ENCODE assay signal across 21 cellular contexts in the genomic region with DNA sequence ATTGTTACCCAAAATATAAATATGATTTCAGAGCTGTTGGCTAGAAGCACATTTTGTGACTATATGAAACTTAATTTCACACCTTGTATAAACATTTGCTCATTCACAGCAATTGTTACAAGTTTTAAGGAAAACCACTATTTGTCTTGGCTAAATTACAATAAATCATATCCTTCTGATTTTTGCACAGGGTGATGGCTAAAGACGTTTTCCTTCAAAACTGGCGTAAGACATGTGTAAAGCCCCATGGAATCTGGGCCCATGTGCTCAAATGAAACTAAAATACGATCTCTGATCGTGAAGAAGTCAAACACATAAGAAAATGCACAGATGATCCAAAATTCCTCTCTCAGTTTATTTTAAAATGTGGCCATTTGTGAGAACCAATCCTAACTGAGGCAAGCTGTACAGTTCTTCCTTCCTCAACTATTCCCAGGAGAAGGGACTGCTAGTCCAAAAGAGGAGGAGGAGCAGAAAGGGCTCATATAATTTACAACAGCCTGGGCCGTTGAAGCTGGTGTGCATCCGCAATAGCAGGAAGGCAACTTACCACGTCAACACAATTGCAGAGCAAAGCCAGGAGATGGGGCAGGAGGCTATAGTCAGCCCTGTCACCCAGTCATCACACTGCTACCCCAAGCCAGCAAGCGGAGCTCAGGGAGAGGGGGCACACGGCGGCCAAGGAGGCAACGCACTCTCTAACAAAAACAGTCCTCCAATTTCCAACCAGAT.
A peak's percentile ranks its signal among the peaks of the same experiment; 100 is the strongest.
DNase-seq lines count a peak whose midpoint lies in the region; ATAC-seq and TF ChIP-seq lines count a peak whose summit lies in the region.
"Had no signal": no experiment of that assay in that cellular context is flagged by ENCODE, and none has a peak within 500 bp of the region (broad histone marks: within the 10 kb centered on the region; RNA-seq: fewer than 3 reads in every experiment).

No MANE protein-coding gene starts in this region.

- ATAC-seq in HG02588 (IDR thresholded peaks at IDR 0.05; ENCODE audit: unreplicated experiment) = no peak
- ATAC-seq: activated CD4-positive, alpha-beta T cell treated with anti-CD3 and anti-CD28 coated beads for 36 hours; naive thymus-derived CD4-positive, alpha-beta T cell; stimulated activated naive B cell treated with anti-CD40 and anti-IgM and Interleukin-4, amounts not matched to agents 10 μg/mL and 1 μg/mL and 100 μg/mL, for 72 hours had no signal

- H3K18ac ChIP-seq in trophoblast cell (ENCODE audit: low read length) = peak overlapping the region; percentile 45

- H2BK12ac ChIP-seq in trophoblast cell (ENCODE audit: low read length) = peak overlapping the region; percentile 44

- TF ChIP-seq CTCF in NB4 (IDR thresholded peaks at IDR 0.05; ENCODE audit: low read depth, low read length) (no peak), chondrocyte (IDR thresholded peaks at IDR 0.05) (no peak), glutamatergic neuron (IDR thresholded peaks at IDR 0.05; ENCODE audit: partially characterized antibody, unreplicated experiment) (no peak)

- DNase-seq in NB4 (ENCODE audit: low read depth) = peak; percentile 11
- no peak for DNase-seq in chondrocyte (ENCODE audit: low spot score)
- DNase-seq in glutamatergic neuron = no peak
- DNase-seq in trophoblast cell = no peak
- no peak for DNase-seq in activated CD4-positive, alpha-beta T cell treated with anti-CD3 and anti-CD28 coated beads, Interleukin-2, amount 50 U/mL, for 1 hour
- DNase-seq in activated T-cell treated with anti-CD3 and anti-CD28 coated beads for 4 hours = no peak
- DNase-seq: activated CD4-positive, alpha-beta T cell treated with anti-CD3 and anti-CD28 coated beads for 36 hours; activated naive CD4-positive, alpha-beta T cell treated with anti-CD3 and anti-CD28 coated beads, Interleukin-2, amount 50 U/mL, for 16 hours; aorta; DMS79 treated with DMSO at 0.1 percent for 48 hours; foreskin melanocyte; KBM-7; kidney glomerular epithelial cell; naive thymus-derived CD4-positive, alpha-beta T cell; NCI-H1930; NCI-H510A; stimulated activated CD4-positive, alpha-beta T cell treated with anti-CD3 and anti-CD28 coated beads, Interleukin-1b, Interleukin-23, amount 100 ng/mL, for 48 hours; stimulated activated naive B cell treated with anti-CD40 and anti-IgM and Interleukin-4, amounts not matched to agents 10 μg/mL and 1 μg/mL and 100 μg/mL, for 72 hours; transverse colon had no signal

- no peak overlapping the region for H3K4me3 ChIP-seq in NB4 (ENCODE audit: low read depth, low read length)
- H3K4me3 ChIP-seq in trophoblast cell (ENCODE audit: low read depth, low read length) = no peak overlapping the region
- H3K4me3 ChIP-seq: transverse colon had no signal

- H3K9me3 ChIP-seq in trophoblast cell (ENCODE audit: insufficient read depth, low read depth, low read length) = no peaks in the 10 kb centered on the region
- H3K9me3 ChIP-seq: transverse colon had no signal

- peak overlapping the region; percentile 2 for H2AK5ac ChIP-seq in trophoblast cell (ENCODE audit: low read length)

- peak overlapping the region; percentile 17 for H4K8ac ChIP-seq in trophoblast cell (ENCODE audit: low read depth, low read length)

- H3K27me3 Mint-ChIP-seq in chondrocyte (ENCODE audit: low read depth) = no peaks in the 10 kb centered on the region
- H3K27me3 Mint-ChIP-seq in glutamatergic neuron (ENCODE audit: unreplicated experiment) = no peaks in the 10 kb centered on the region
- H3K27me3 Mint-ChIP-seq: activated CD4-positive, alpha-beta T cell treated with anti-CD3 and anti-CD28 coated beads for 36 hours; naive thymus-derived CD4-positive, alpha-beta T cell; stimulated activated naive B cell treated with anti-CD40 and anti-IgM and Interleukin-4, amounts not matched to agents 10 μg/mL and 1 μg/mL and 100 μg/mL, for 72 hours had no signal

- no peak overlapping the region for H2BK5ac ChIP-seq in trophoblast cell (ENCODE audit: low read depth, low read length, poor library complexity)

- H3K79me2 ChIP-seq in trophoblast cell (ENCODE audit: control insufficient read depth, insufficient read depth, low read length, poor library complexity) = peaks cover 4% of the 10 kb centered on the region

- H3K4me2 ChIP-seq in trophoblast cell (ENCODE audit: low read length) = no peak overlapping the region

- H2BK120ac ChIP-seq in trophoblast cell (ENCODE audit: insufficient read depth, low read length, poor library complexity) = peak overlapping the region; percentile 8

- peaks cover 38% of the 10 kb centered on the region for H3K4me1 Mint-ChIP-seq in chondrocyte (ENCODE audit: low read depth)
- H3K4me1 Mint-ChIP-seq in glutamatergic neuron (ENCODE audit: low read depth, unreplicated experiment) = peaks cover 28% of the 10 kb centered on the region

- H4K91ac ChIP-seq in trophoblast cell (ENCODE audit: low read depth, low read length) = peak overlapping the region; percentile 69

- no peaks in the 10 kb centered on the region for H3K36me3 Mint-ChIP-seq in chondrocyte (ENCODE audit: low read depth)
- no peaks in the 10 kb centered on the region for H3K36me3 Mint-ChIP-seq in glutamatergic neuron (ENCODE audit: unreplicated experiment)

- H3K9ac ChIP-seq in trophoblast cell (ENCODE audit: low read length) = no peak overlapping the region

- H3K27me3 ChIP-seq in trophoblast cell (ENCODE audit: insufficient read depth, low read length) = no peaks in the 10 kb centered on the region
- H3K27me3 ChIP-seq: transverse colon had no signal

- no CpG with 5 or more reads among the region's 11 CpGs for WGBS in trophoblast cell (ENCODE audit: extremely low coverage, insufficient coverage, insufficient read length)

- no peak for TF ChIP-seq POLR2A in NB4 (IDR thresholded peaks at IDR 0.05; ENCODE audit: extremely low read depth, insufficient read length)

- H3K4me3 Mint-ChIP-seq in chondrocyte (ENCODE audit: unreplicated experiment) = no peak overlapping the region
- peak overlapping the region; percentile 12 for H3K4me3 Mint-ChIP-seq in glutamatergic neuron (ENCODE audit: unreplicated experiment)
- H3K4me3 Mint-ChIP-seq: activated CD4-positive, alpha-beta T cell treated with anti-CD3 and anti-CD28 coated beads for 36 hours; naive thymus-derived CD4-positive, alpha-beta T cell; stimulated activated naive B cell treated with anti-CD40 and anti-IgM and Interleukin-4, amounts not matched to agents 10 μg/mL and 1 μg/mL and 100 μg/mL, for 72 hours had no signal

- H3K27ac ChIP-seq in trophoblast cell (ENCODE audit: low read depth, low read length) = peak overlapping the region; percentile 45
- H3K27ac ChIP-seq: RWPE1, transverse colon had no signal

- H3K36me3 ChIP-seq in trophoblast cell (ENCODE audit: control insufficient read depth in 1 of 2, insufficient read depth in 2 of 2, low read length in 2 of 2) = no peaks in the 10 kb centered on the region
- H3K36me3 ChIP-seq: transverse colon had no signal

- H3K79me1 ChIP-seq in trophoblast cell (ENCODE audit: low read length) = peaks cover 14% of the 10 kb centered on the region

- H3K9me3 Mint-ChIP-seq in chondrocyte (ENCODE audit: low read depth) (no peaks in the 10 kb centered on the region), glutamatergic neuron (ENCODE audit: unreplicated experiment) (no peaks in the 10 kb centered on the region)
- H3K9me3 Mint-ChIP-seq: naive thymus-derived CD4-positive, alpha-beta T cell; stimulated activated naive B cell treated with anti-CD40 and anti-IgM and Interleukin-4, amounts not matched to agents 10 μg/mL and 1 μg/mL and 100 μg/mL, for 72 hours had no signal

- H3K27ac Mint-ChIP-seq in chondrocyte (ENCODE audit: unreplicated experiment) (peak overlapping the region; percentile 9), glutamatergic neuron (ENCODE audit: unreplicated experiment) (peak overlapping the region; percentile 57)
- H3K27ac Mint-ChIP-seq: activated CD4-positive, alpha-beta T cell treated with anti-CD3 and anti-CD28 coated beads for 36 hours; naive thymus-derived CD4-positive, alpha-beta T cell; stimulated activated naive B cell treated with anti-CD40 and anti-IgM and Interleukin-4, amounts not matched to agents 10 μg/mL and 1 μg/mL and 100 μg/mL, for 72 hours had no signal

- peaks cover 17 to 29% of the 10 kb centered on the region in 2 experiments for H3K4me1 ChIP-seq in trophoblast cell (ENCODE audit: control insufficient read depth in 1 of 2, insufficient read depth in 2 of 2, low read length in 2 of 2)

- H3K23ac ChIP-seq in trophoblast cell (ENCODE audit: low read length) = no peak overlapping the region

- H4K12ac ChIP-seq in trophoblast cell (ENCODE audit: low read depth, low read length) = no peak overlapping the region

- no peak overlapping the region for H3K4ac ChIP-seq in trophoblast cell (ENCODE audit: low read depth, low read length)

- H3K14ac ChIP-seq in trophoblast cell (ENCODE audit: low read length) = peak overlapping the region; percentile 47

- H2AFZ ChIP-seq in trophoblast cell (ENCODE audit: insufficient read depth, low read length, poor library complexity) = no peak overlapping the region
